In genomic region chr17:56514899-56515298, GRCh38 we compare ENCODE assay signal across 25 cellular contexts.
A peak's percentile ranks its signal among the peaks of the same experiment; 100 is the strongest.
DNase-seq lines count a peak whose midpoint lies in the region; ATAC-seq, FAIRE-seq and TF ChIP-seq lines count a peak whose summit lies in the region.
"Had no signal": no experiment of that assay in that cellular context is flagged by ENCODE, and none has a peak within 500 bp of the region (broad histone marks: within the 10 kb centered on the region; RNA-seq: fewer than 3 reads in every experiment).

No MANE protein-coding gene starts in this region.

- H3K9me3 ChIP-seq in Karpas-422 (ENCODE audit: low read length) (no peaks in the 10 kb centered on the region), left lung (no peaks in the 10 kb centered on the region), neuron (ENCODE audit: low read length) (no peaks in the 10 kb centered on the region)
- H3K9me3 ChIP-seq: BE2C had no signal

- no peaks in the 10 kb centered on the region for H3K36me3 ChIP-seq in Karpas-422 (ENCODE audit: insufficient read depth, low read length)
- H3K36me3 ChIP-seq in left lung, result no peaks in the 10 kb centered on the region
- no peaks in the 10 kb centered on the region for H3K36me3 ChIP-seq in neuron (ENCODE audit: insufficient read depth, low read length)
- H3K36me3 ChIP-seq: BE2C, BLaER1 had no signal

- DNase-seq in HTR-8/SVneo (ENCODE audit: insufficient read length, low spot score), result no peak
- DNase-seq in Karpas-422, result no peak
- DNase-seq in left lung, result no peak
- no peak for DNase-seq in Right ventricle myocardium superior
- no peak for DNase-seq in GDM1 (lab: John Stamatoyannopoulos, UW)
- no peak for DNase-seq in NCI-H345 (lab: John Stamatoyannopoulos, UW)
- DNase-seq: 8988T; ACHN; BE2C; C1 segment of cervical spinal cord; CD4-positive, alpha-beta memory T cell; CD4-positive, CD25-positive, alpha-beta regulatory T cell; CD8-positive, alpha-beta memory T cell; COR-L47; DMS 273 treated with DMSO at 0.1 percent for 48 hours; DMS153; DMS53; DND-41; EL; GF-D8 had no signal

- no peaks in the 10 kb centered on the region for H3K27me3 ChIP-seq in Karpas-422 (ENCODE audit: low read length)
- no peaks in the 10 kb centered on the region for H3K27me3 ChIP-seq in left lung
- no peaks in the 10 kb centered on the region for H3K27me3 ChIP-seq in neuron (ENCODE audit: insufficient read depth, low read length)
- H3K27me3 ChIP-seq: BLaER1 had no signal

- intact Hi-C loops in left lung (cut with DNase I), result no loop called here
- intact Hi-C loops in Right ventricle myocardium superior (cut with DNase I), result no loop called here

- FAIRE-seq in HTR-8/SVneo (lab: Jason Lieb, UNC), result peak; percentile 79
- FAIRE-seq: A204.1, GM12891 had no signal

- no peaks in the 10 kb centered on the region for H3K79me2 ChIP-seq in Karpas-422 (ENCODE audit: low read length)

- ATAC-seq in left lung (peak; percentile 85), Right ventricle myocardium superior (ENCODE audit: poor library complexity) (no peak), HG02938 (IDR thresholded peaks at IDR 0.05; ENCODE audit: unreplicated experiment) (no peak)

- no peak overlapping the region for H3K9ac ChIP-seq in Karpas-422 (ENCODE audit: low read length)
- H3K9ac ChIP-seq: BLaER1 had no signal

- H3K4me1 ChIP-seq in Karpas-422 (ENCODE audit: low read length), result peaks cover 11% of the 10 kb centered on the region
- H3K4me1 ChIP-seq in left lung, result no peaks in the 10 kb centered on the region
- no peaks in the 10 kb centered on the region for H3K4me1 ChIP-seq in neuron (ENCODE audit: insufficient read depth, low read length)
- H3K4me1 ChIP-seq: BE2C, BLaER1 had no signal

- H3K4me3 ChIP-seq in Karpas-422 (ENCODE audit: low read length) (no peak overlapping the region), left lung (no peak overlapping the region), neuron (ENCODE audit: low read length) (no peak overlapping the region)
- H3K4me3 ChIP-seq: BLaER1 had no signal

- no peak for TF ChIP-seq CTCF in left lung (IDR thresholded peaks at IDR 0.05)

- H3K9me2 ChIP-seq in Karpas-422 (replicated peaks; ENCODE audit: insufficient read depth, low read length), result no peaks in the 10 kb centered on the region

- H2AFZ ChIP-seq in Karpas-422 (ENCODE audit: low read length), result peak overlapping the region; percentile 64
- peak overlapping the region; percentile 17 for H2AFZ ChIP-seq in neuron (ENCODE audit: low read depth, low read length)

- no peak overlapping the region for H3K27ac ChIP-seq in Karpas-422 (ENCODE audit: low read length)
- H3K27ac ChIP-seq in left lung, result peak overlapping the region in 1 of 2 donors; percentile 27
- H3K27ac ChIP-seq: BLaER1 had no signal

- no peaks in the 10 kb centered on the region for H4K20me1 ChIP-seq in Karpas-422 (ENCODE audit: insufficient read depth, low read depth, low read length)
- H4K20me1 ChIP-seq: BLaER1 had no signal

- no peak overlapping the region for H3K4me2 ChIP-seq in Karpas-422 (ENCODE audit: low read depth, low read length, poor library complexity, severe bottlenecking)
- H3K4me2 ChIP-seq: BLaER1 had no signal
